10 cellular contexts compared by ENCODE assay signal in the genomic region with DNA sequence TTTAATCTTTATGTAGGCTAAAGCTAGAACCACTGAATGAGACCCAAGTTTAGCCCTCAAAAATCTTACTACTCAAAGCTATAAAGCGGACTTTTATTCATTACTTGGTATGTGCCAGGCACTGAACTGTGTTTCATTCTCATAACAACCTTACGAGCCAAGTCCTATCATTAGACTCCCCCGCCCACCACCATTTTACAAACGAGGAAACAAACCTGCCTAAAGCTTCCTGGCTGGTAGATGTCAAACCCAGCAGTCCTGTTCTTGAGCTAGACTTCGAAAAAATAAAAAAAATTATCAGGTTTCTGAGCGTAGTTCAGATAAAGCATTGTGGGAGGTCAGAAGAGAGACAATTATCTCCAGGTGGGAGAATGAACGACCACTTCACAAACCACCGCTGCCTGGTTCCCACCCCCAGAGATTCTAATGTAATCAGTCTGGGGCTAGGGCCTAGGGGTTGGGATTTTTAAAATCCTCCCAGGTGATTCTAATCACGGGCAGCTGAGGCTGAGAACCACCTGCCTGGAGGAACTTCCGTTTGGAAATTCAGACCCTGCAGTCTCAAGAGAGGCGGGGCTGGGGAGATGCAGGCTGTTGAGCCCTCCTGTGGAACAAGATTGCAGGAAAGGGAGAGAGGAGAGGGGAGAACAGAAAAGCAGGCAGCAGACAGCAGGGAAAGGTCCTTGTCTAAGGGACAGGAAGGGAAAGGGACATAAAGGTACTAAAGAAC. TPM values are rescaled to one million over a fixed set of nuclear protein-coding genes. Genes with fewer than 3 reads are reported as not detected.
DNase-seq lines count a peak whose midpoint lies in the region; ATAC-seq, FAIRE-seq and TF ChIP-seq lines count a peak whose summit lies in the region.
"Had no signal": no experiment of that assay in that cellular context is flagged by ENCODE, and none has a peak within 500 bp of the region (broad histone marks: within the 10 kb centered on the region; RNA-seq: fewer than 3 reads in every experiment).

No MANE protein-coding gene starts in this region.

- H3K9me3 ChIP-seq in left ventricle myocardium inferior (replicated peaks), result no peaks in the 10 kb centered on the region
- no peaks in the 10 kb centered on the region for H3K9me3 ChIP-seq in mesenchymal stem cell (ENCODE audit: control insufficient read depth, low read length)
- H3K9me3 ChIP-seq in aorta (ENCODE audit: control insufficient read depth, low read length), result no peaks in the 10 kb centered on the region
- no peaks in the 10 kb centered on the region for H3K9me3 ChIP-seq in pancreas

- H3K27ac ChIP-seq in left ventricle myocardium inferior (replicated peaks), result peak overlapping the region; percentile 79
- peak overlapping the region; percentile 93 for H3K27ac ChIP-seq in mesenchymal stem cell (ENCODE audit: low read length, poor library complexity, severe bottlenecking)
- peak overlapping the region; percentile 70 to 93 for H3K27ac ChIP-seq in aorta (ENCODE audit: low read depth in 1 of 2, low read length in 2 of 2)
- H3K27ac ChIP-seq in pancreas, result peak overlapping the region in 2 of 4 donors; percentile 34 to 70

- H3K4me1 ChIP-seq in left ventricle myocardium inferior (peaks cover 16% of the 10 kb centered on the region), mesenchymal stem cell (ENCODE audit: control insufficient read depth, insufficient read depth, low read depth, low read length) (peaks cover 23% of the 10 kb centered on the region), aorta (ENCODE audit: control insufficient read depth in 1 of 2, insufficient read depth in 2 of 2, low read length in 2 of 2) (peaks cover 2 to 4% of the 10 kb centered on the region in 2 donors), pancreas (peaks cover 9 to 30% (median 14%) of the 10 kb centered on the region in 3 donors)

- H2BK5ac ChIP-seq in mesenchymal stem cell (ENCODE audit: low read depth, low read length, poor library complexity, severe bottlenecking), result peak overlapping the region; percentile 75

- H2BK12ac ChIP-seq in mesenchymal stem cell (ENCODE audit: low read length in 2 of 2), result peak overlapping the region; percentile 78 to 89

- no peak for FAIRE-seq in pancreas (lab: Jason Lieb, UNC)

- H2BK15ac ChIP-seq in mesenchymal stem cell (ENCODE audit: low read depth, poor library complexity, severe bottlenecking), result no peak overlapping the region

- H3K4me3 ChIP-seq in left ventricle myocardium inferior (peak overlapping the region; percentile 34), mesenchymal stem cell (ENCODE audit: insufficient read depth in 1 of 2, low read depth in 1 of 2, low read length in 2 of 2) (peak overlapping the region in 1 of 2 experiments; percentile 10), aorta (ENCODE audit: low read length in 2 of 2) (no peak overlapping the region), pancreas (no peak overlapping the region)

- peak overlapping the region in 1 of 2 experiments; percentile 44 for H3K14ac ChIP-seq in mesenchymal stem cell (ENCODE audit: low read length in 2 of 2)

- peak overlapping the region; percentile 96 for H2BK120ac ChIP-seq in mesenchymal stem cell (ENCODE audit: low read depth, low read length)

- H3K9ac ChIP-seq in mesenchymal stem cell (ENCODE audit: low read length), result peak overlapping the region; percentile 75

- no peak overlapping the region for H3K4me2 ChIP-seq in mesenchymal stem cell (ENCODE audit: low read length, poor library complexity, severe bottlenecking)

- TF ChIP-seq CTCF in left ventricle myocardium inferior (IDR thresholded peaks at IDR 0.05; ENCODE audit: borderline replicate concordance) (no peak), pancreas (IDR thresholded peaks at IDR 0.05) (no peak)

- peak overlapping the region in 1 of 2 experiments; percentile 34 for H3K23ac ChIP-seq in mesenchymal stem cell (ENCODE audit: low read length in 2 of 2)

- H3K36me3 ChIP-seq in left ventricle myocardium inferior (no peaks in the 10 kb centered on the region), mesenchymal stem cell (ENCODE audit: control insufficient read depth in 1 of 2, insufficient read depth in 2 of 2, low read depth in 1 of 2, low read length in 2 of 2) (no peaks in the 10 kb centered on the region), aorta (ENCODE audit: control insufficient read depth in 1 of 2, insufficient read depth in 2 of 2, low read length in 1 of 2) (no peaks in the 10 kb centered on the region), pancreas (no peaks in the 10 kb centered on the region)

- H4K91ac ChIP-seq in mesenchymal stem cell (ENCODE audit: low read length), result peak overlapping the region; percentile 91

- peak overlapping the region; percentile 73 for H2AK5ac ChIP-seq in mesenchymal stem cell (ENCODE audit: low read length, severe bottlenecking)

- H3K18ac ChIP-seq in mesenchymal stem cell (ENCODE audit: low read depth in 1 of 2, low read length in 2 of 2), result peak overlapping the region; percentile 75 to 84

- H3K79me1 ChIP-seq in mesenchymal stem cell (replicated peaks; ENCODE audit: low read length, poor library complexity, severe bottlenecking), result no peaks in the 10 kb centered on the region

- 50% methylated on average over 9 of the region's 11 CpGs for WGBS in mesenchymal stem cell
- 36 to 46% methylated on average over 11 of the region's 11 CpGs for WGBS in aorta, 2 donors
- WGBS in pancreas, 2 donors, result 47 to 49% methylated on average over 11 of the region's 11 CpGs

- H2AFZ ChIP-seq in mesenchymal stem cell (ENCODE audit: low read depth, low read length), result peak overlapping the region; percentile 66

- no peak for ATAC-seq in left ventricle myocardium superior
- ATAC-seq in aorta (ENCODE audit: low FRiP score), result no peak
- ATAC-seq in pancreas, result no peak
- ATAC-seq in HG03469 (IDR thresholded peaks at IDR 0.05; ENCODE audit: unreplicated experiment), result no peak

- peak overlapping the region; percentile 82 to 85 for H3K4ac ChIP-seq in mesenchymal stem cell (ENCODE audit: low read depth in 1 of 2, low read length in 2 of 2)

- peak overlapping the region; percentile 89 for H4K8ac ChIP-seq in mesenchymal stem cell (ENCODE audit: low read length)

- H3K27me3 ChIP-seq in left ventricle myocardium inferior (ENCODE audit: low read depth) (peaks cover 5% of the 10 kb centered on the region), mesenchymal stem cell (ENCODE audit: control insufficient read depth in 1 of 2, insufficient read depth in 1 of 2, low read length in 2 of 2) (no peaks in the 10 kb centered on the region), aorta (ENCODE audit: control insufficient read depth in 1 of 2, insufficient read depth in 2 of 2, low read length in 1 of 2) (no peaks in the 10 kb centered on the region), pancreas (no peaks in the 10 kb centered on the region)

- intact Hi-C loops in left ventricle myocardium inferior (cut with micrococcal nuclease) (no loop called here), left ventricle myocardium superior (cut with micrococcal nuclease) (no loop called here), aorta (cut with DNase I) (loop anchor here (2.0 to 5.0 kb wide), 4 partner anchors 37 to 59 kb away; no protein-coding TSS in a partner anchor), pancreas (cut with DNase I) (no loop called here)

- DNase-seq in left ventricle myocardium inferior (no peak), left ventricle myocardium superior (no peak), amniotic epithelial cell (ENCODE audit: low read depth) (peak; percentile 47), mesenchymal stem cell (no peak), aorta (no peak), pancreas (no peak), HuH-7.5 (ENCODE audit: low spot score) (no peak)
- DNase-seq: activated CD4-positive, alpha-beta memory T cell treated with anti-CD3 and anti-CD28 coated beads, Interleukin-2, amount 10 ng/mL, durations not matched to agents 7 days and 5 days; NCI-H524 treated with DMSO at 0.1 percent for 48 hours had no signal

RNA-seq across cellular contexts. Expression of a gene that starts 8.6 kb away (rescaled TPM):
- total RNA-seq in left ventricle myocardium inferior, result 0.33 TPM
- not detected for total RNA-seq in left ventricle myocardium superior
- 1.4 TPM for polyA plus RNA-seq in mesenchymal stem cell (2013, experiment 1 of 2)
- polyA plus RNA-seq in mesenchymal stem cell (2013, experiment 2 of 2), result 0.81 TPM
- total RNA-seq in aorta, result 1 to 10 TPM; 1.2 TPM
- polyA plus RNA-seq in aorta, result 1 to 10 TPM in 1 of 2 donors, under 1 TPM in 1; 0.82 to 7.4 TPM
- total RNA-seq in pancreas, result under 1 TPM in 4 of 6 donors, not detected in 2; 0.09 to 0.44 (median 0.18) TPM
- under 1 TPM in 1 of 2 donors, not detected in 1; 0.34 TPM for polyA plus RNA-seq in pancreas

Comparison
In these comparisons a context has a peak if more than half of its experiments do, and no peak if none do; other contexts are left out.
1. intact Hi-C loops: an anchor here in aorta (2.0 to 5.0 kb wide); none called in left ventricle myocardium inferior, left ventricle myocardium superior and pancreas.